14 cellular contexts compared by ENCODE assay signal in the genomic region with DNA sequence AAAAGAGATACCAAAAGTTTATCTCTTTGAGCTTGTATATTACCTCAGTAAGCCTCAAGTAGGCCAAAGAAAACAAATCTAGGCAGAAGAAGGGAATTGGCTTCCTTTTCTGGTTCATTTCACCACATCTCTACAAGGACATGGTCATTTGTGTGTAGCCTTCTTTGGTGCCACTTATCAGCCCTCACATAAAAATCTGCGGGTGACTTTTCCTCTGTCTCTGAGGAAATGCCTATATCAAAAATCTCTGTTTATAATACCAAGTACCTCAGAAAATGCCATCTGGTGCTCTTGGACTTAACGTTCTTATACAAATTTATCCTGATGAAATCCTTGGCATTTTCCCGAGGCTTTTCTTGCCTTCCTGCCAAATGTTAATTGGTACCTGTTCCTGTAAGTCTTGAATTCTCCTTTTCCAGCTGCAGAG.
DNase-seq lines count a peak whose midpoint lies in the region; ATAC-seq, FAIRE-seq and TF ChIP-seq lines count a peak whose summit lies in the region.
"Had no signal": no experiment of that assay in that cellular context is flagged by ENCODE, and none has a peak within 500 bp of the region (broad histone marks: within the 10 kb centered on the region; RNA-seq: fewer than 3 reads in every experiment).

No MANE protein-coding gene starts in this region.

- peaks cover 6% of the 10 kb centered on the region for H3K9me3 Mint-ChIP-seq in astrocyte (ENCODE audit: unreplicated experiment)
- H3K9me3 Mint-ChIP-seq: activated naive CD8-positive, alpha-beta T cell treated with anti-CD3 and anti-CD28 coated beads, Interleukin-2, amount 10 ng/mL, durations not matched to agents 7 days and 5 days had no signal

- FAIRE-seq in astrocyte (lab: Jason Lieb, UNC) = no peak

- no peaks in the 10 kb centered on the region for H3K27me3 Mint-ChIP-seq in astrocyte (ENCODE audit: low read depth, unreplicated experiment)

- H3K36me3 ChIP-seq in right atrium auricular region (no peaks in the 10 kb centered on the region), astrocyte (ENCODE audit: insufficient read depth, low read length) (no peaks in the 10 kb centered on the region), uterus (no peaks in the 10 kb centered on the region)
- H3K36me3 ChIP-seq: heart right ventricle, left lung, WERI-Rb-1 had no signal

- H3K27ac ChIP-seq in right atrium auricular region (no peak overlapping the region), astrocyte (ENCODE audit: low read depth, low read length) (peak overlapping the region; percentile 93), uterus (peak overlapping the region; percentile 42 to 53)
- H3K27ac ChIP-seq: WERI-Rb-1 had no signal

- no peak overlapping the region for H3K4me3 Mint-ChIP-seq in astrocyte (ENCODE audit: unreplicated experiment)
- H3K4me3 Mint-ChIP-seq: activated naive CD8-positive, alpha-beta T cell treated with anti-CD3 and anti-CD28 coated beads, Interleukin-2, amount 10 ng/mL, durations not matched to agents 7 days and 5 days had no signal

- H3K4me3 ChIP-seq in right atrium auricular region (no peak overlapping the region), astrocyte (ENCODE audit: insufficient read depth, low read depth, low read length) (no peak overlapping the region), uterus (no peak overlapping the region)
- H3K4me3 ChIP-seq: heart right ventricle, left lung had no signal

- intact Hi-C loops in Right ventricle myocardium superior (cut with DNase I) = no loop called here
- intact Hi-C loops in uterus (cut with DNase I; ENCODE audit: low total_unique reads) = no loop called here

- peak overlapping the region; percentile 85 for H3K27ac Mint-ChIP-seq in astrocyte (ENCODE audit: unreplicated experiment)
- H3K27ac Mint-ChIP-seq: activated naive CD8-positive, alpha-beta T cell treated with anti-CD3 and anti-CD28 coated beads, Interleukin-2, amount 10 ng/mL, durations not matched to agents 7 days and 5 days had no signal

- no peaks in the 10 kb centered on the region for H4K20me1 ChIP-seq in astrocyte (ENCODE audit: insufficient read depth, low read length)

- TF ChIP-seq CTCF in right atrium auricular region (IDR thresholded peaks at IDR 0.05) (no peak), astrocyte (IDR thresholded peaks at IDR 0.05; ENCODE audit: insufficient read depth, low read depth, low read length) (no peak), uterus (IDR thresholded peaks at IDR 0.05) (no peak)

- no peaks in the 10 kb centered on the region for H3K79me2 ChIP-seq in astrocyte (ENCODE audit: insufficient read depth, low read length)

- H3K4me2 ChIP-seq in astrocyte (ENCODE audit: low read length) = peak overlapping the region; percentile 8

- H2AFZ ChIP-seq in astrocyte (ENCODE audit: low read depth, low read length) = no peak overlapping the region

- H3K27me3 ChIP-seq in right atrium auricular region (no peaks in the 10 kb centered on the region), astrocyte (ENCODE audit: insufficient read depth, low read length) (no peaks in the 10 kb centered on the region), uterus (no peaks in the 10 kb centered on the region)
- H3K27me3 ChIP-seq: heart right ventricle, left lung had no signal

- peaks cover 68% of the 10 kb centered on the region for H3K4me1 Mint-ChIP-seq in astrocyte (ENCODE audit: low read depth, unreplicated experiment)

- H3K4me1 ChIP-seq in right atrium auricular region (peaks cover 0 to 8% of the 10 kb centered on the region in 2 donors), astrocyte (ENCODE audit: insufficient read depth, low read length) (peaks cover 44% of the 10 kb centered on the region), uterus (peaks cover 0 to 5% of the 10 kb centered on the region in 2 donors)

- no peak for DNase-seq in Right ventricle myocardium superior
- no peak for DNase-seq in right atrium auricular region (ENCODE audit: low spot score)
- peak; percentile 72 for DNase-seq in astrocyte (ENCODE audit: low read depth)
- DNase-seq in inferior parietal cortex (ENCODE audit: extremely low spot score) = peak; percentile 59
- DNase-seq in uterus = no peak
- DNase-seq in NCI-H345 treated with DMSO at 0.1 percent for 48 hours (lab: John Stamatoyannopoulos, UW; ENCODE audit: unreplicated experiment) = no peak
- DNase-seq in NCI-H1436 treated with DMSO at 0.1 percent for 48 hours (lab: John Stamatoyannopoulos, UW) = no peak
- DNase-seq: activated naive CD8-positive, alpha-beta T cell treated with anti-CD3 and anti-CD28 coated beads, Interleukin-2, amount 10 ng/mL, durations not matched to agents 7 days and 5 days; GOT3; heart right ventricle; left lung; SIG-M5; WERI-Rb-1 had no signal

- H3K36me3 Mint-ChIP-seq in astrocyte (ENCODE audit: low read depth, unreplicated experiment) = no peaks in the 10 kb centered on the region

- H3K9ac ChIP-seq in astrocyte (ENCODE audit: low read length) = peak overlapping the region; percentile 39

- ATAC-seq in Right ventricle myocardium superior (ENCODE audit: poor library complexity) (peak; percentile 68), HG02970 (IDR thresholded peaks at IDR 0.05; ENCODE audit: low FRiP score, unreplicated experiment) (no peak)
- ATAC-seq: left lung had no signal

- no peak for TF ChIP-seq POLR2A in uterus (IDR thresholded peaks at IDR 0.05)

- H3K9me3 ChIP-seq in right atrium auricular region = no peaks in the 10 kb centered on the region
- H3K9me3 ChIP-seq in astrocyte (ENCODE audit: insufficient read depth, low read depth, low read length) = no peaks in the 10 kb centered on the region
- H3K9me3 ChIP-seq in uterus = no peaks in the 10 kb centered on the region
- H3K9me3 ChIP-seq: heart right ventricle, left lung had no signal

Comparison
In these comparisons a context has a peak if more than half of its experiments do, and no peak if none do; other contexts are left out.
1. DNase-seq: peak in astrocyte (single experiment) and inferior parietal cortex (single experiment); none in Right ventricle myocardium superior (single experiment), right atrium auricular region (single experiment), uterus (0 of 2), NCI-H345 treated with DMSO at 0.1 percent for 48 hours (single experiment) and NCI-H1436 treated with DMSO at 0.1 percent for 48 hours (single experiment).
2. H3K27ac ChIP-seq: peak in astrocyte (single experiment) and uterus (2 of 2); none in right atrium auricular region (0 of 2).